In genomic region chr12:119676573-119676972, GRCh38 we compare ENCODE assay signal across 2 cellular contexts.
A peak's percentile ranks its signal among the peaks of the same experiment; 100 is the strongest.
TF ChIP-seq lines count a peak whose summit lies in the region.

No MANE protein-coding gene starts in this region.

TF ChIP-seq in HEK293, 187 proteins besides CTCF, POLR2A, EP300 and RAD21:
- TF ChIP-seq ZNF18 (tag by site-specific recombination; IDR thresholded peaks at IDR 0.05) (peak; percentile 64; the same call in 1 of the 2 replicates), ZNF580 (tag by site-specific recombination; IDR thresholded peaks at IDR 0.05) (no peak)

TF ChIP-seq in K562, 482 proteins besides CTCF, POLR2A, EP300 and RAD21 (continued from another document):
- TF ChIP-seq SFPQ (IDR thresholded peaks at IDR 0.05; ENCODE audit: low read depth, low read length) (no peak), GABPB2 (CRISPR knock-in tag; conservative IDR thresholded peaks at IDR 0.05) (no peak), ZBTB33 (CRISPR knock-in tag; IDR thresholded peaks at IDR 0.05) (peak; percentile 38; the same call in 1 of the 2 replicates)
TF ChIP-seq in K562: peak in this region for 2.
